8 cellular contexts compared by ENCODE assay signal in genomic region chr2:174247474-174248186, GRCh38. TPM values are rescaled to one million over a fixed set of nuclear protein-coding genes. Genes with fewer than 3 reads are reported as not detected.
DNase-seq lines count a peak whose midpoint lies in the region; ATAC-seq, FAIRE-seq and TF ChIP-seq lines count a peak whose summit lies in the region.

No MANE protein-coding gene starts in this region.

- TF ChIP-seq CTCF in activated B cell treated with CpG ODN at 0.5 μM for 24 hours (IDR thresholded peaks at IDR 0.05) (no peak), pancreas (IDR thresholded peaks at IDR 0.05) (no peak)

- no peaks in the 10 kb centered on the region for H3K9me3 Mint-ChIP-seq in activated B cell treated with CpG ODN at 0.5 μM for 24 hours

- peaks cover 21% of the 10 kb centered on the region for H3K36me3 Mint-ChIP-seq in activated B cell treated with CpG ODN at 0.5 μM for 24 hours (ENCODE audit: low read depth)

- POLR2A ChIA-PET in activated B cell treated with CpG ODN at 0.5 μM for 24 hours (lab: Charles Lee), result interaction anchor here (1.2 to 1.7 kb wide), 3 partner anchors 148 to 283 kb away, joined by 3 to 18 read pairs (median 4); partner anchors contain the start of genes SCRN3 and SP3

- CTCF ChIA-PET in activated B cell treated with CpG ODN at 0.5 μM for 24 hours (lab: Charles Lee), result interaction anchor here (1.5 kb wide), 1 partner anchor 94 kb away, joined by 4 read pairs; no protein-coding TSS in a partner anchor

- peaks cover 0 to 4% (median 0%) of the 10 kb centered on the region in 3 donors for H3K36me3 ChIP-seq in pancreas

- peaks cover 5 to 11% (median 8%) of the 10 kb centered on the region in 3 donors for H3K4me1 ChIP-seq in pancreas

- H3K27ac ChIP-seq in pancreas, result peak overlapping the region; percentile 70 to 88 (median 80)

- H3K4me3 Mint-ChIP-seq in activated B cell treated with CpG ODN at 0.5 μM for 24 hours, result peak overlapping the region; percentile 88

- H3K27me3 Mint-ChIP-seq in activated B cell treated with CpG ODN at 0.5 μM for 24 hours, result no peaks in the 10 kb centered on the region

- WGBS in pancreas, 2 donors, result 7 to 12% methylated on average over 14 of the region's 14 CpGs

- intact Hi-C loops in activated B cell treated with CpG ODN at 0.5 μM for 24 hours (cut with micrococcal nuclease), result loop anchor here (1.0 to 5.0 kb wide), 11 partner anchors 80 to 1690 kb away; partner anchors contain the start of genes ATF2, ATP5MC3, GPR155 and MAP3K20
- intact Hi-C loops in Right ventricle myocardium superior (cut with DNase I), result loop anchor here (10.0 kb wide), 1 partner anchor 87 kb away; the partner anchor contains the start of gene SP9
- intact Hi-C loops in pancreas (cut with DNase I), result no loop called here

- no peak for FAIRE-seq in pancreas (lab: Jason Lieb, UNC)

- peak overlapping the region; percentile 74 for H3K27ac Mint-ChIP-seq in activated B cell treated with CpG ODN at 0.5 μM for 24 hours

- peak overlapping the region; percentile 53 to 93 (median 68) for H3K4me3 ChIP-seq in pancreas

- peak; percentile 27 for DNase-seq in EH (ENCODE audit: low read depth)
- peak; percentile 6 for DNase-seq in HT1080 (ENCODE audit: low read depth)
- no peak for DNase-seq in activated B cell treated with CpG ODN at 0.5 μM for 24 hours
- DNase-seq in Right ventricle myocardium superior, result no peak
- no peak for DNase-seq in pancreas
- DNase-seq in activated effector memory CD4-positive, alpha-beta T cell treated with anti-CD3 and anti-CD28 coated beads, Interleukin-2, amount 50 U/mL, for 16 hours, result no peak
- DNase-seq in ecto neural progenitor cell (ENCODE audit: low spot score), result no peak

- no peaks in the 10 kb centered on the region for H3K9me3 ChIP-seq in pancreas

- no peaks in the 10 kb centered on the region for H3K27me3 ChIP-seq in pancreas

- peak; percentile 6 for ATAC-seq in GM21390 (IDR thresholded peaks at IDR 0.05; ENCODE audit: unreplicated experiment)
- ATAC-seq in activated B cell treated with CpG ODN at 0.5 μM for 24 hours (ENCODE audit: low read depth), result no peak
- peak; percentile 24 for ATAC-seq in Right ventricle myocardium superior (ENCODE audit: poor library complexity)
- ATAC-seq in pancreas, result peak; percentile 23 to 49 (median 44)

- H3K4me1 Mint-ChIP-seq in activated B cell treated with CpG ODN at 0.5 μM for 24 hours, result peaks cover 27% of the 10 kb centered on the region

RNA-seq across cellular contexts. Expression of gene OLA1, which starts 0.7 kb away (rescaled TPM):
- 167 and 172 TPM in 2 replicates for total RNA-seq in HT1080 (2014; rRNA removed; shearing (Covaris generic))
- polyA plus RNA-seq in HT1080 (2015; cell fraction: cytosol; rRNA removed), result 187 and 231 TPM in 2 replicates
- 125 and 152 TPM in 2 replicates for polyA plus RNA-seq in HT1080 (2015; cell fraction: nucleus; rRNA removed)
- total RNA-seq in activated B cell treated with CpG ODN at 0.5 μM for 24 hours, result 74.4 and 86.6 TPM in 2 replicates
- total RNA-seq in Right ventricle myocardium superior, result 71.3 TPM
- total RNA-seq in pancreas, result 10 to 100 TPM; 29.1 to 55.8 (median 47.5) TPM
- polyA plus RNA-seq in pancreas, result 10 to 100 TPM; 31.6 to 39.7 TPM

Comparison
In these comparisons a context has a peak if more than half of its experiments do, and no peak if none do; other contexts are left out.
1. DNase-seq: peak in EH (single experiment) and HT1080 (single experiment); none in activated B cell treated with CpG ODN at 0.5 μM for 24 hours (single experiment), Right ventricle myocardium superior (single experiment), pancreas (0 of 6), activated effector memory CD4-positive, alpha-beta T cell treated with anti-CD3 and anti-CD28 coated beads, Interleukin-2, amount 50 U/mL, for 16 hours (single experiment) and ecto neural progenitor cell (single experiment).
2. intact Hi-C loops: an anchor here in activated B cell treated with CpG ODN at 0.5 μM for 24 hours (1.0 to 5.0 kb wide) and Right ventricle myocardium superior (10.0 kb wide); none called in pancreas.